ENCODE assay signal across 8 cellular contexts in the genomic region with DNA sequence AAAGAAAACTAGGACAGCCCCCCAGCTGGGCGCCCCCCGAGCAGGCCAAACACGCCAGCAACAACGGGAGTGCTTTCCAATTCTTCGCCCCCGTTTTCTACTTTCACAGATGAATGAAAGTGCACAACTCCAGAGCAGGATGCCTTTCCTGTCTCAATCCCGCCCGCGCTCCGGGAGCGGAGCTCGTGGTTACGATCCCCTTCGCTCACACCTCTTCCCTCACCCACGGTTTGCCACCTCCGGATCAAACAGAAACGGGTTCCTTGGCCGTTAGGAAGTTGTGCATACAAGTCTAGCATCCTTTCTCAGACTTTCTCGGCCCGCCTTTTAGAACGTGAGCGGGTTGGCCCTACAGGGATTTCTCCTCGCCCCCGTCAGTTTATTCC. TPM values are rescaled to one million over a fixed set of nuclear protein-coding genes. Genes with fewer than 3 reads are reported as not detected.
DNase-seq lines count a peak whose midpoint lies in the region; ATAC-seq lines count a peak whose summit lies in the region.

No MANE protein-coding gene starts in this region.

- H3K9me3 Mint-ChIP-seq in activated naive CD8-positive, alpha-beta T cell treated with anti-CD3 and anti-CD28 coated beads, Interleukin-2, amount 50 U/mL, for 24 hours: no peaks in the 10 kb centered on the region

- peak; percentile 37 for DNase-seq in activated naive CD4-positive, alpha-beta T cell treated with Interleukin-2 at 50 U/mL for 16 hours
- no peak for DNase-seq in activated naive CD4-positive, alpha-beta T cell (lab: John Stamatoyannopoulos, UW)
- DNase-seq in NCI-H82 (lab: John Stamatoyannopoulos, UW) (peak; percentile 84), HuH-7.5 (ENCODE audit: low spot score) (no peak)
- peak; percentile 56 for DNase-seq in activated naive CD8-positive, alpha-beta T cell treated with anti-CD3 and anti-CD28 coated beads, Interleukin-2, amount 50 U/mL, for 24 hours

- no peak overlapping the region for H3K4me3 Mint-ChIP-seq in activated naive CD8-positive, alpha-beta T cell treated with anti-CD3 and anti-CD28 coated beads, Interleukin-2, amount 50 U/mL, for 24 hours

- no peaks in the 10 kb centered on the region for H3K27me3 ChIP-seq in iPS-18a (ENCODE audit: control insufficient read depth, insufficient read depth, low read length)
- H3K27me3 ChIP-seq in skeletal muscle tissue (ENCODE audit: control insufficient read depth in 3 of 3, insufficient read depth in 3 of 3, low read length in 3 of 3): no peaks in the 10 kb centered on the region

- H3K36me3 ChIP-seq in iPS-18a (ENCODE audit: control insufficient read depth, low read depth, low read length): no peaks in the 10 kb centered on the region
- no peaks in the 10 kb centered on the region for H3K36me3 ChIP-seq in skeletal muscle tissue (ENCODE audit: control insufficient read depth in 3 of 3, insufficient read depth in 3 of 3, low read length in 3 of 3)

- H3K27ac ChIP-seq in iPS-18a (ENCODE audit: low read length) (peak overlapping the region; percentile 95), skeletal muscle tissue (ENCODE audit: low read depth, low read length) (peak overlapping the region; percentile 73)

- peaks cover 27% of the 10 kb centered on the region for H3K4me1 Mint-ChIP-seq in activated naive CD8-positive, alpha-beta T cell treated with anti-CD3 and anti-CD28 coated beads, Interleukin-2, amount 50 U/mL, for 24 hours

- H3K9me3 ChIP-seq in iPS-18a (ENCODE audit: control insufficient read depth, low read depth, low read length) (no peaks in the 10 kb centered on the region), skeletal muscle tissue (ENCODE audit: control insufficient read depth in 3 of 3, low read length in 3 of 3) (no peaks in the 10 kb centered on the region)

- H3K4me1 ChIP-seq in iPS-18a (ENCODE audit: control insufficient read depth, low read depth, low read length): peaks cover 16% of the 10 kb centered on the region
- peaks cover 7 to 10% (median 10%) of the 10 kb centered on the region in 3 donors for H3K4me1 ChIP-seq in skeletal muscle tissue (ENCODE audit: control insufficient read depth in 3 of 3, insufficient read depth in 3 of 3, low read length in 3 of 3)

- H3K4me3 ChIP-seq in iPS-18a (ENCODE audit: low read length) (peak overlapping the region; percentile 80), skeletal muscle tissue (ENCODE audit: low read length in 3 of 3) (peak overlapping the region; percentile 96)

- H3K9ac ChIP-seq in iPS-18a (ENCODE audit: low read length) (peak overlapping the region; percentile 97), skeletal muscle tissue (ENCODE audit: low read depth in 1 of 3, low read length in 3 of 3) (peak overlapping the region; percentile 80 to 84 (median 84))

- ATAC-seq in activated naive CD8-positive, alpha-beta T cell treated with anti-CD3 and anti-CD28 coated beads, Interleukin-2, amount 50 U/mL, for 24 hours: no peak
- no peak for ATAC-seq in HG03354 (IDR thresholded peaks at IDR 0.05; ENCODE audit: poor library complexity, severe bottlenecking, unreplicated experiment)

- H3K36me3 Mint-ChIP-seq in activated naive CD8-positive, alpha-beta T cell treated with anti-CD3 and anti-CD28 coated beads, Interleukin-2, amount 50 U/mL, for 24 hours (ENCODE audit: low read depth): peaks cover 5% of the 10 kb centered on the region

- no peak overlapping the region for H3K27ac Mint-ChIP-seq in activated naive CD8-positive, alpha-beta T cell treated with anti-CD3 and anti-CD28 coated beads, Interleukin-2, amount 50 U/mL, for 24 hours

- H3K27me3 Mint-ChIP-seq in activated naive CD8-positive, alpha-beta T cell treated with anti-CD3 and anti-CD28 coated beads, Interleukin-2, amount 50 U/mL, for 24 hours: no peaks in the 10 kb centered on the region

RNA-seq across cellular contexts. Expression of a gene that starts 0.7 kb away (rescaled TPM):
- total RNA-seq in skeletal muscle tissue: 25.1 TPM

RNA-seq across cellular contexts. Expression of a gene that starts 1.2 kb away (rescaled TPM):
- 1.6 TPM for total RNA-seq in skeletal muscle tissue

RNA-seq across cellular contexts. Expression of a gene that starts 47.6 kb away (rescaled TPM):
- total RNA-seq in skeletal muscle tissue: 22.4 TPM

RNA-seq across cellular contexts. Expression of a gene that starts 55.5 kb away (rescaled TPM):
- total RNA-seq in skeletal muscle tissue: 32.4 TPM

Comparison
In these comparisons a context has a peak if more than half of its experiments do, and no peak if none do; other contexts are left out.
1. DNase-seq: peak in activated naive CD4-positive, alpha-beta T cell treated with Interleukin-2 at 50 U/mL for 16 hours (single experiment), NCI-H82 (single experiment) and activated naive CD8-positive, alpha-beta T cell treated with anti-CD3 and anti-CD28 coated beads, Interleukin-2, amount 50 U/mL, for 24 hours (single experiment); none in activated naive CD4-positive, alpha-beta T cell (0 of 4) and HuH-7.5 (single experiment).